8 cellular contexts compared by ENCODE assay signal in genomic region chrX:120769576-120770341, GRCh38.
A peak's percentile ranks its signal among the peaks of the same experiment; 100 is the strongest.
DNase-seq lines count a peak whose midpoint lies in the region; ATAC-seq, FAIRE-seq and TF ChIP-seq lines count a peak whose summit lies in the region.

No MANE protein-coding gene starts in this region.

- ATAC-seq in HG02759 (IDR thresholded peaks at IDR 0.05; ENCODE audit: unreplicated experiment) (peak; percentile 47), HG03378 (IDR thresholded peaks at IDR 0.05; ENCODE audit: unreplicated experiment) (no peak)
- ATAC-seq in stimulated activated memory B cell treated with anti-CD40 and anti-IgM and Interleukin-4, amounts not matched to agents 10 μg/mL and 1 μg/mL and 100 μg/mL, for 72 hours = no peak

- peaks cover 0 to 7% (median 0%) of the 10 kb centered on the region in 4 donors for H3K4me1 ChIP-seq in tibial nerve
- no peaks in the 10 kb centered on the region for H3K4me1 ChIP-seq in sigmoid colon

- H3K4me3 ChIP-seq in tibial nerve (no peak overlapping the region), sigmoid colon (no peak overlapping the region)

- H3K9me3 ChIP-seq in tibial nerve = no peaks in the 10 kb centered on the region
- no peaks in the 10 kb centered on the region for H3K9me3 ChIP-seq in sigmoid colon

- intact Hi-C loops in sigmoid colon (cut with DNase I) = loop anchor here (10.0 kb wide), 1 partner anchor 275 kb away; no protein-coding TSS in a partner anchor

- H3K4me3 Mint-ChIP-seq in stimulated activated memory B cell treated with anti-CD40 and anti-IgM and Interleukin-4, amounts not matched to agents 10 μg/mL and 1 μg/mL and 100 μg/mL, for 72 hours = no peak overlapping the region

- WGBS in tibial nerve, 2 donors = 2 to 48% methylated on average over 3 to 8 of the region's 8 CpGs
- WGBS in sigmoid colon, 2 donors = 61 to 62% methylated on average over 8 of the region's 8 CpGs

- no peak overlapping the region for H3K27ac Mint-ChIP-seq in stimulated activated memory B cell treated with anti-CD40 and anti-IgM and Interleukin-4, amounts not matched to agents 10 μg/mL and 1 μg/mL and 100 μg/mL, for 72 hours

- TF ChIP-seq POLR2A in tibial nerve (IDR thresholded peaks at IDR 0.05) (no peak), sigmoid colon (IDR thresholded peaks at IDR 0.05) (no peak)

- H3K27ac ChIP-seq in tibial nerve (no peak overlapping the region), sigmoid colon (no peak overlapping the region)

- DNase-seq in DMS53 treated with DMSO at 0.1 percent for 48 hours (lab: John Stamatoyannopoulos, UW; ENCODE audit: unreplicated experiment) = peak; percentile 55
- peak; percentile 4 for DNase-seq in RCC 7860 (ENCODE audit: low spot score)
- peak; percentile 51 for DNase-seq in fibroblast of the conjunctiva (ENCODE audit: low read depth)
- DNase-seq in tibial nerve (ENCODE audit: low spot score in 2 of 2) = no peak
- no peak for DNase-seq in sigmoid colon

- H3K36me3 ChIP-seq in tibial nerve (no peaks in the 10 kb centered on the region), sigmoid colon (no peaks in the 10 kb centered on the region)

- peak; percentile 15 to 40 (median 32) for TF ChIP-seq CTCF in tibial nerve (IDR thresholded peaks at IDR 0.05)
- no peak for TF ChIP-seq CTCF in sigmoid colon (IDR thresholded peaks at IDR 0.05)

- no peaks in the 10 kb centered on the region for H3K27me3 Mint-ChIP-seq in stimulated activated memory B cell treated with anti-CD40 and anti-IgM and Interleukin-4, amounts not matched to agents 10 μg/mL and 1 μg/mL and 100 μg/mL, for 72 hours

- TF ChIP-seq EP300 in tibial nerve (IDR thresholded peaks at IDR 0.05) (peak in 1 of 2 donors; percentile 30), sigmoid colon (IDR thresholded peaks at IDR 0.05) (no peak)

- peaks cover 7% of the 10 kb centered on the region for H3K4me1 Mint-ChIP-seq in stimulated activated memory B cell treated with anti-CD40 and anti-IgM and Interleukin-4, amounts not matched to agents 10 μg/mL and 1 μg/mL and 100 μg/mL, for 72 hours

- H3K36me3 Mint-ChIP-seq in stimulated activated memory B cell treated with anti-CD40 and anti-IgM and Interleukin-4, amounts not matched to agents 10 μg/mL and 1 μg/mL and 100 μg/mL, for 72 hours = no peaks in the 10 kb centered on the region

- peak; percentile 59 for FAIRE-seq in RCC 7860 (lab: Jason Lieb, UNC)

- H3K27me3 ChIP-seq in tibial nerve (no peaks in the 10 kb centered on the region), sigmoid colon (no peaks in the 10 kb centered on the region)

- H3K9me3 Mint-ChIP-seq in stimulated activated memory B cell treated with anti-CD40 and anti-IgM and Interleukin-4, amounts not matched to agents 10 μg/mL and 1 μg/mL and 100 μg/mL, for 72 hours = no peaks in the 10 kb centered on the region

Comparison
In these comparisons a context has a peak if more than half of its experiments do, and no peak if none do; other contexts are left out.
1. DNase-seq: peak in DMS53 treated with DMSO at 0.1 percent for 48 hours (single experiment), RCC 7860 (single experiment) and fibroblast of the conjunctiva (single experiment); none in tibial nerve (0 of 2) and sigmoid colon (single experiment).
2. CTCF ChIP-seq: peak in tibial nerve (5 of 5); none in sigmoid colon (0 of 4).